In the genomic region with DNA sequence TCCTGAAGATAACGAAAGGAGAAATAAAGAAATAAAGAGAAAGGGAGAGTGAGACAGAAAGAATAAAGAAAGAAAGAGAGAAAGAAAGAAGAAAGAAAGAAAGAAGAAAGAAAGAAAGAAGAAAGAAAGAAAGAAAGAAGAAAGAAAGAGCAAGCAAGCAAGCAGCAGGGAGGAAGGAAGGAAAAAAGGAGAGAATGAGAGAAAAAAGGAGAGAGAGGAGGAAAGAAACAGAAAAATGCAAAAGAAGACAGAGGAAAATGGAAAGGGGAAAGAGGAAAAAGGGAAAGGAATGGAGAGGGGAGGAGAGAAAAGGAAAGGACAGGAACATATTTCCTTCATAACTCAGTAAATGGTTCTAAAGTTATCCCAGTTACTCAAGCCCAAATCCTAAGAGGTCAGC, we compare ENCODE assay signal across 22 cellular contexts.
A peak's percentile ranks its signal among the peaks of the same experiment; 100 is the strongest.
DNase-seq lines count a peak whose midpoint lies in the region; ATAC-seq, FAIRE-seq and TF ChIP-seq lines count a peak whose summit lies in the region.
"Had no signal": no experiment of that assay in that cellular context is flagged by ENCODE, and none has a peak within 500 bp of the region (broad histone marks: within the 10 kb centered on the region; RNA-seq: fewer than 3 reads in every experiment).

No MANE protein-coding gene starts in this region.

- H3K27ac ChIP-seq in HepG2 (ENCODE audit: extremely low read length, insufficient read depth, low read length) (no peak overlapping the region), right lobe of liver (no peak overlapping the region), K562 (ENCODE audit: extremely low read depth, low read depth, low read length) (no peak overlapping the region)
- H3K27ac ChIP-seq: 22Rv1; A549; BLaER1 treated with 17β-estradiol and CSF1 and Interleukin-3, amounts not matched to agents 10 nM and 100 nM; C4-2B had no signal

- H3K4me1 ChIP-seq in HepG2 (ENCODE audit: insufficient read depth, low read length) = no peaks in the 10 kb centered on the region
- H3K4me1 ChIP-seq in right lobe of liver = no peaks in the 10 kb centered on the region
- no peaks in the 10 kb centered on the region for H3K4me1 ChIP-seq in K562 (replicated peaks in 1 of 2; ENCODE audit: control insufficient read depth in 2 of 2, insufficient read depth in 2 of 2, low read length in 2 of 2)
- H3K4me1 ChIP-seq: A549; BLaER1 treated with 17β-estradiol and CSF1 and Interleukin-3, amounts not matched to agents 10 nM and 100 nM; Caco-2 had no signal

- peak overlapping the region; percentile 38 for H3K27ac Mint-ChIP-seq in T-helper 1 cell treated with Interleukin-12 subunit alpha and Interleukin-12 subunit beta and Interleukin-4 antibody, amounts not matched to agents 30 μg/mL and 1 μg/mL, for 36 hours
- H3K27ac Mint-ChIP-seq: B cell; CD4-positive, alpha-beta T cell; CD8-positive, alpha-beta T cell had no signal

- ATAC-seq in HepG2 (no peak), right lobe of liver (no peak), K562 (no peak), HG02571 (IDR thresholded peaks at IDR 0.05; ENCODE audit: unreplicated experiment) (no peak)
- ATAC-seq: A549; CD8-positive, alpha-beta T cell had no signal

- H3K79me2 ChIP-seq in HepG2 (ENCODE audit: insufficient read depth, low read length) = no peaks in the 10 kb centered on the region
- no peaks in the 10 kb centered on the region for H3K79me2 ChIP-seq in K562 (ENCODE audit: control insufficient read depth, insufficient read depth, low read length)

- TF ChIP-seq CTCF in HepG2 (CRISPR knock-in tag; IDR thresholded peaks at IDR 0.05) = no peak
- TF ChIP-seq CTCF in right lobe of liver (IDR thresholded peaks at IDR 0.05) = no peak
- no peak for TF ChIP-seq CTCF in K562 (IDR thresholded peaks at IDR 0.05 in 2 of 3, conservative IDR thresholded peaks at IDR 0.05 in 1 of 3; ENCODE audit: insufficient read depth in 2 of 3, low read depth in 1 of 3, low read length in 3 of 3)

- H4K20me1 ChIP-seq in HepG2 (ENCODE audit: insufficient read depth, low read length) (no peaks in the 10 kb centered on the region), K562 (replicated peaks; ENCODE audit: control insufficient read depth, insufficient read depth, low read length) (no peaks in the 10 kb centered on the region)
- H4K20me1 ChIP-seq: BLaER1 treated with 17β-estradiol and CSF1 and Interleukin-3, amounts not matched to agents 10 nM and 100 nM had no signal

- H3K36me3 ChIP-seq in HepG2 (replicated peaks in 1 of 2; ENCODE audit: control insufficient read depth in 1 of 2, insufficient read depth in 2 of 2, low read length in 2 of 2) = no peaks in the 10 kb centered on the region
- no peaks in the 10 kb centered on the region for H3K36me3 ChIP-seq in right lobe of liver
- no peaks in the 10 kb centered on the region for H3K36me3 ChIP-seq in K562 (ENCODE audit: control insufficient read depth, insufficient read depth, low read length)
- H3K36me3 ChIP-seq: BLaER1 treated with 17β-estradiol and CSF1 and Interleukin-3, amounts not matched to agents 10 nM and 100 nM had no signal

- TF ChIP-seq RAD21 in HepG2 (CRISPR knock-in tag; IDR thresholded peaks at IDR 0.05) (no peak), K562 (CRISPR knock-in tag; conservative IDR thresholded peaks at IDR 0.05 in 1 of 2, IDR thresholded peaks at IDR 0.05 in 1 of 2) (no peak)

- H3K4me3 Mint-ChIP-seq in T-helper 1 cell treated with Interleukin-12 subunit alpha and Interleukin-12 subunit beta and Interleukin-4 antibody, amounts not matched to agents 30 μg/mL and 1 μg/mL, for 36 hours = no peak overlapping the region
- H3K4me3 Mint-ChIP-seq: B cell; CD4-positive, alpha-beta T cell; CD8-positive, alpha-beta T cell had no signal

- intact Hi-C loops in HepG2 (cut with micrococcal nuclease; ENCODE audit: unreplicated experiment) = loop anchor here (10.0 kb wide), 1 partner anchor 1992 kb away; no protein-coding TSS in a partner anchor
- intact Hi-C loops in right lobe of liver (cut with DNase I) = no loop called here
- intact Hi-C loops in K562 (cut with micrococcal nuclease) = no loop called here

- no peaks in the 10 kb centered on the region; a peak in 1 of 5 replicates for H3K27me3 ChIP-seq in HepG2 (ENCODE audit: control insufficient read depth in 1 of 2, insufficient read depth in 2 of 2, low read length in 2 of 2)
- no peaks in the 10 kb centered on the region for H3K27me3 ChIP-seq in right lobe of liver
- H3K27me3 ChIP-seq in K562 (ENCODE audit: control insufficient read depth in 2 of 2, insufficient read depth in 2 of 2, low read length in 2 of 2) = no peaks in the 10 kb centered on the region
- H3K27me3 ChIP-seq: BLaER1 treated with 17β-estradiol and CSF1 and Interleukin-3, amounts not matched to agents 10 nM and 100 nM had no signal

- H3K9ac ChIP-seq in HepG2 (ENCODE audit: insufficient read depth, low read depth, low read length) = no peak overlapping the region
- H3K9ac ChIP-seq in K562 (ENCODE audit: insufficient read depth in 1 of 2, low read depth in 2 of 2, low read length in 2 of 2) = no peak overlapping the region
- H3K9ac ChIP-seq: BLaER1 treated with 17β-estradiol and CSF1 and Interleukin-3, amounts not matched to agents 10 nM and 100 nM had no signal

- H3K9me3 Mint-ChIP-seq in T-helper 1 cell treated with Interleukin-12 subunit alpha and Interleukin-12 subunit beta and Interleukin-4 antibody, amounts not matched to agents 30 μg/mL and 1 μg/mL, for 36 hours = peaks cover 48% of the 10 kb centered on the region

- no peak overlapping the region for H2AFZ ChIP-seq in HepG2 (ENCODE audit: low read length)
- no peak overlapping the region for H2AFZ ChIP-seq in K562 (ENCODE audit: low read depth, low read length)

- TF ChIP-seq POLR2A in HepG2 (IDR thresholded peaks at IDR 0.05; ENCODE audit: insufficient read depth in 1 of 2, low read depth in 2 of 2, low read length in 2 of 2) (no peak), right lobe of liver (IDR thresholded peaks at IDR 0.05) (no peak), K562 (conservative IDR thresholded peaks at IDR 0.05) (no peak)

- no peak for TF ChIP-seq EP300 in HepG2 (IDR thresholded peaks at IDR 0.05; ENCODE audit: low read depth in 2 of 2, low read length in 2 of 2)
- TF ChIP-seq EP300 in HepG2 (CRISPR knock-in tag; IDR thresholded peaks at IDR 0.05; ENCODE audit: borderline replicate concordance) = no peak
- TF ChIP-seq EP300 in K562 (IDR thresholded peaks at IDR 0.05; ENCODE audit: low read length) = no peak

- POLR2A ChIA-PET in HepG2 (lab: Yijun Ruan, JAX) = no interaction called here
- POLR2A ChIA-PET in K562 (lab: Yijun Ruan, JAX) = no interaction called here

- H3K4me1 Mint-ChIP-seq in T-helper 1 cell treated with Interleukin-12 subunit alpha and Interleukin-12 subunit beta and Interleukin-4 antibody, amounts not matched to agents 30 μg/mL and 1 μg/mL, for 36 hours (ENCODE audit: low read depth) = no peaks in the 10 kb centered on the region
- H3K4me1 Mint-ChIP-seq: B cell had no signal

- DNase-seq in T-helper 1 cell = no peak
- no peak for DNase-seq in HepG2 (ENCODE audit: low spot score)
- no peak for DNase-seq in right lobe of liver
- no peak for DNase-seq in K562 (ENCODE audit: extremely low read depth in 1 of 4, low spot score in 3 of 4)
- DNase-seq: AML-193; Caco-2; Calu3; CD4-positive, alpha-beta T cell; CD8-positive, alpha-beta T cell; DMS79 treated with DMSO at 0.1 percent for 48 hours; GF-D8 had no signal

- H3K27me3 Mint-ChIP-seq in T-helper 1 cell treated with Interleukin-12 subunit alpha and Interleukin-12 subunit beta and Interleukin-4 antibody, amounts not matched to agents 30 μg/mL and 1 μg/mL, for 36 hours (ENCODE audit: low read depth) = no peaks in the 10 kb centered on the region
- H3K27me3 Mint-ChIP-seq: B cell; CD4-positive, alpha-beta T cell had no signal

- CTCF ChIA-PET in HepG2 (lab: Yijun Ruan, JAX; ENCODE audit: low intra/inter-chr PET ratio, low total read pairs) = no interaction called here
- CTCF ChIA-PET in K562 (lab: Yijun Ruan, JAX; ENCODE audit: low intra/inter-chr PET ratio) = no interaction called here

- no TSS peak for BruUV-seq in HepG2 (replicated peaks; lab: Mats Ljungman, UMichigan)
- no TSS peak for BruUV-seq in K562 (replicated peaks; lab: Mats Ljungman, UMichigan)

- no peaks in the 10 kb centered on the region for H3K36me3 Mint-ChIP-seq in T-helper 1 cell treated with Interleukin-12 subunit alpha and Interleukin-12 subunit beta and Interleukin-4 antibody, amounts not matched to agents 30 μg/mL and 1 μg/mL, for 36 hours (ENCODE audit: low read depth)
- H3K36me3 Mint-ChIP-seq: CD8-positive, alpha-beta T cell had no signal

- H3K4me2 ChIP-seq in HepG2 (ENCODE audit: low read depth, low read length) (no peak overlapping the region), K562 (ENCODE audit: insufficient read depth, low read length) (no peak overlapping the region)
- H3K4me2 ChIP-seq: A549; BLaER1 treated with 17β-estradiol and CSF1 and Interleukin-3, amounts not matched to agents 10 nM and 100 nM had no signal

- 4% methylated on average over 1 of the region's 1 CpG for WGBS in HepG2 (ENCODE audit: low lambda C conversion rate)
- 13% methylated on average over 1 of the region's 1 CpG for WGBS in right lobe of liver (ENCODE audit: insufficient coverage, low coverage, low lambda C conversion rate, missing lambda C conversion rate)
- WGBS in K562 (ENCODE audit: insufficient coverage, low coverage, missing lambda C conversion rate) = 0% methylated on average over 1 of the region's 1 CpG

- FAIRE-seq in HepG2 (lab: Jason Lieb, UNC) = no peak
- FAIRE-seq in K562 (lab: Jason Lieb, UNC) = no peak
- FAIRE-seq: D721Med, G401.6, GM12891, GM19239 had no signal

- H3K4me3 ChIP-seq in HepG2 (replicated peaks in 1 of 3; ENCODE audit: insufficient read depth in 1 of 3, low read depth in 2 of 3, low read length in 3 of 3) = no peak overlapping the region
- no peak overlapping the region for H3K4me3 ChIP-seq in right lobe of liver
- no peak overlapping the region for H3K4me3 ChIP-seq in K562
- H3K4me3 ChIP-seq: A549; BLaER1 treated with 17β-estradiol and CSF1 and Interleukin-3, amounts not matched to agents 10 nM and 100 nM had no signal

- in situ Hi-C loops in HepG2 (cut with HindIII; ENCODE audit: extremely low pct_ligation_motif_present, low pct_unique_long_range_greater_than_20kb) = loop anchor here (25.0 kb wide), 1 partner anchor 1005 kb away; no protein-coding TSS in a partner anchor
- in situ Hi-C loops in K562 (cut with MboI) = no loop called here

- no peaks in the 10 kb centered on the region for H3K9me1 ChIP-seq in K562 (ENCODE audit: control insufficient read depth, insufficient read depth, low read length)

- no peaks in the 10 kb centered on the region for H3K9me3 ChIP-seq in HepG2 (ENCODE audit: low read length)
- H3K9me3 ChIP-seq in right lobe of liver = no peaks in the 10 kb centered on the region
- H3K9me3 ChIP-seq in K562 (replicated peaks; ENCODE audit: control insufficient read depth, insufficient read depth, low read depth, low read length) = no peaks in the 10 kb centered on the region

TF ChIP-seq in HepG2, 621 proteins besides CTCF, POLR2A, EP300 and RAD21:
- no peak for TF ChIP-seq ZNF264 (CRISPR knock-in tag; IDR thresholded peaks at IDR 0.05)
- peak; percentile 42 for TF ChIP-seq HNRNPK (IDR thresholded peaks at IDR 0.05; ENCODE audit: low read depth, low read length, poor library complexity, severe bottlenecking)

TF ChIP-seq in K562, 482 proteins besides CTCF, POLR2A, EP300 and RAD21 (continues in another document):
- no peak for TF ChIP-seq NUFIP1 (IDR thresholded peaks at IDR 0.05; ENCODE audit: partially characterized antibody)
